Comparison of ENCODE assay signal across 8 cellular contexts in the genomic region with DNA sequence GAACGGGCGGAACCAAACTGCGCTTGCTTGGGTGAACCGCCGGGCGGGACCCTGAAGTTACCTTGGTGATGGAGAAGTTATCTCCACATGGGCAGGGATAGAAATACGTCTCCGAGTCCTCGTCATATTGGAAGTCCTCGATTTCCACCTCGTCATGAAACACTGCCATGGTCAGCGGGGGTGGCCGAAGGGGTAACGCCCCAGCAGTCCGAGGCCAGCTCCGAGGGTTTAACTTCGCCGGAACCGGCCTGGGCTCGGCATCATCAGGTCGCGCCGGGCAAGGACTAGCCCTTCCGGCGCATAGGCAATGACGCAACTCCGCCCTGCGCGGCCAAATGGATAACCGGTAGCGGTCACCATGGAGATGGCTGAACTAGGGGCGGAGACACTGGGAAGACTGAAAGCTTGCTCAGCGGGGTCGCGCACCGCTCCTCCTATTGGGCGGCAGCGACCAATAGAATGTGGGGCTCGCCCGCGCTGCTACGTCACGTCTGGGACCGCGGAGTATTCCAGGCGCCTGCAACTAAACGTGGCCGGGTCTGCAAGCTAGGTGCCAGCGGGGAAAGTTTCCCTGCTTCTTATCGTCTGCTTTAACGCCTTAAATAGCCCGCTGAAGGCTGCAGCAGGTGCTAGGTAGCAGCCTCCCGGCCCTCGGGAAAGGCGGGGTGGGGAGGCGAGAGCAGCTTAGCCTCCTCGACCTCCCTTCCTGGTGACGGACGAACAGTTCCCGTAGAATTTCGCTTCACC. TPM values are rescaled to one million over a fixed set of nuclear protein-coding genes. Genes with fewer than 3 reads are reported as not detected.
DNase-seq lines count a peak whose midpoint lies in the region; ATAC-seq and TF ChIP-seq lines count a peak whose summit lies in the region.

A gene (minus strand): TSS at position 236 of the 747 bp plus-strand sequence. CDS start 67 bp downstream, at position 169.
A gene with protein sequence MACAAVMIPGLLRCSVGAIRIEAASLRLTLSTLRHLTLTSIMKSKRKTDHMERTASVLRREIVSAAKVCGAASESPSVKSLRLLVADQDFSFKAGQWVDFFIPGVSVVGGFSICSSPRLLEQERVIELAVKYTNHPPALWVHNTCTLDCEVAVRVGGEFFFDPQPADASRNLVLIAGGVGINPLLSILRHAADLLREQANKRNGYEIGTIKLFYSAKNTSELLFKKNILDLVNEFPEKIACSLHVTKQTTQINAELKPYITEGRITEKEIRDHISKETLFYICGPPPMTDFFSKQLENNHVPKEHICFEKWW (plus strand): TSS at position 505 of the 747 bp plus-strand sequence. CDS start 5,741 bp downstream, outside the sequence.

- POLR2A ChIA-PET in SK-N-SH (lab: Yijun Ruan, JAX): interaction anchor here (0.8 to 1.9 kb wide), 5 partner anchors 20 to 256 kb away, joined by 3 to 11 read pairs (median 4); a partner anchor contains a TSS

- CTCF ChIA-PET in SK-N-SH (lab: Yijun Ruan, JAX): interaction anchor here (0.8 to 2.9 kb wide), 9 partner anchors 14 to 1063 kb away, joined by 3 to 18 read pairs (median 4); no protein-coding TSS in a partner anchor

- peak in 1 of 2 donors; percentile 36 for TF ChIP-seq POLR2A in suprapubic skin (IDR thresholded peaks at IDR 0.05)

- TF ChIP-seq RAD21 in SK-N-SH (IDR thresholded peaks at IDR 0.05; ENCODE audit: low read length): no peak

- peak within 1 kb of the TSS; percentile 97 for H3K4me3 ChIP-seq in GM06990 (replicated peaks; ENCODE audit: low read depth, low read length)
- H3K4me3 ChIP-seq in SK-N-SH (ENCODE audit: low read depth in 2 of 2, low read length in 1 of 2): peak within 1 kb of the TSS; percentile 83 to 86
- peak within 1 kb of the TSS; percentile 57 for H3K4me3 ChIP-seq in suprapubic skin

- H3K27ac ChIP-seq in SK-N-SH (ENCODE audit: low read depth in 2 of 2, low read length in 1 of 2): peak within 1 kb of the TSS; percentile 83 to 86
- H3K27ac ChIP-seq in suprapubic skin: peak within 1 kb of the TSS; percentile 92

- 1% methylated on average over 40 of the region's 61 CpGs for WGBS in SK-N-SH (ENCODE audit: low lambda C conversion rate)
- under 1% methylated on average over 19 of the region's 61 CpGs for WGBS in suprapubic skin

- peak within 1 kb of the TSS; percentile 92 for H3K4me2 ChIP-seq in SK-N-SH

- H3F3A ChIP-seq in SK-N-SH (replicated peaks; ENCODE audit: insufficient read depth): peaks cover 5% of the 10 kb centered on the region

- peak within 1 kb of the TSS; percentile 93 for H3K9ac ChIP-seq in SK-N-SH

- peak within 1 kb of the TSS; percentile 83 for H2AFZ ChIP-seq in SK-N-SH (ENCODE audit: low read depth)

- H3K36me3 ChIP-seq in GM06990 (ENCODE audit: control insufficient read depth, insufficient read depth, low read length): peaks cover 2% of the 10 kb centered on the region; the same call in 1 of the 2 replicates
- peaks cover 25 to 36% of the 10 kb centered on the region in 2 experiments for H3K36me3 ChIP-seq in SK-N-SH (replicated peaks in 1 of 2; ENCODE audit: control insufficient read depth in 1 of 2, insufficient read depth in 2 of 2, low read length in 1 of 2)
- H3K36me3 ChIP-seq in suprapubic skin: peaks cover 12% of the 10 kb centered on the region

- no peak for TF ChIP-seq CTCF in GM06990 (IDR thresholded peaks at IDR 0.05; ENCODE audit: insufficient read depth, low read length, poor library complexity, severe bottlenecking)
- TF ChIP-seq CTCF in SK-N-SH (IDR thresholded peaks at IDR 0.05): no peak
- peak in 1 of 2 donors; percentile 1 for TF ChIP-seq CTCF in suprapubic skin (IDR thresholded peaks at IDR 0.05)

- peaks cover 75% of the 10 kb centered on the region for H3K79me2 ChIP-seq in SK-N-SH (ENCODE audit: insufficient read depth)

- H3K9me2 ChIP-seq in SK-N-SH: no peaks in the 10 kb centered on the region

- ATAC-seq in HG02571 (IDR thresholded peaks at IDR 0.05; ENCODE audit: unreplicated experiment): peak; percentile 99

- no peaks in the 10 kb centered on the region for H3K9me3 ChIP-seq in SK-N-SH
- H3K9me3 ChIP-seq in suprapubic skin: no peaks in the 10 kb centered on the region

- no peaks in the 10 kb centered on the region for H3K27me3 ChIP-seq in GM06990 (replicated peaks; ENCODE audit: control insufficient read depth, insufficient read depth, low read length)
- H3K27me3 ChIP-seq in SK-N-SH (ENCODE audit: insufficient read depth): no peaks in the 10 kb centered on the region
- H3K27me3 ChIP-seq in suprapubic skin: no peaks in the 10 kb centered on the region

- H3K4me1 ChIP-seq in SK-N-SH (ENCODE audit: control insufficient read depth in 1 of 2, insufficient read depth in 2 of 2, low read depth in 1 of 2, low read length in 1 of 2): peaks cover 5 to 17% of the 10 kb centered on the region in 2 experiments
- H3K4me1 ChIP-seq in suprapubic skin: peaks cover 50% of the 10 kb centered on the region

- DNase-seq in GM06990 (ENCODE audit: extremely low read depth, insufficient read length) (peak; percentile 97), NCI-H1048 (lab: John Stamatoyannopoulos, UW) (peak; percentile 97), SK-N-SH (peak; percentile 93), globus pallidus (ENCODE audit: low spot score) (peak; percentile 99), nucleus accumbens (lab: John Stamatoyannopoulos, UW) (peak; percentile 94 to 99 (median 98)), suprapubic skin (ENCODE audit: low spot score in 2 of 2) (peak; percentile 100)
- peak; percentile 99 for DNase-seq in activated naive CD4-positive, alpha-beta T cell treated with anti-CD3 and anti-CD28 coated beads, Interleukin-2, amount 50 U/mL, for 16 hours

- no peak for TF ChIP-seq EP300 in SK-N-SH (IDR thresholded peaks at IDR 0.05; ENCODE audit: borderline replicate concordance in 1 of 2, low read depth in 1 of 2, low read length in 1 of 2)
- TF ChIP-seq EP300 in suprapubic skin (IDR thresholded peaks at IDR 0.05): no peak

- H4K20me1 ChIP-seq in SK-N-SH (ENCODE audit: insufficient read depth): no peaks in the 10 kb centered on the region

TF ChIP-seq in SK-N-SH, 30 proteins besides CTCF, POLR2A, EP300 and RAD21 (continues in another document):
- TF ChIP-seq NRF1 (IDR thresholded peaks at IDR 0.05; ENCODE audit: low read depth, low read length) (peak; percentile 69), NFIC (IDR thresholded peaks at IDR 0.05; ENCODE audit: borderline replicate concordance) (no peak), GABPA (IDR thresholded peaks at IDR 0.05; ENCODE audit: low read depth) (peak; percentile 98), ELF1 (IDR thresholded peaks at IDR 0.05) (peak; percentile 97), RCOR1 (IDR thresholded peaks at IDR 0.05; ENCODE audit: low read length) (no peak), TCF12 (IDR thresholded peaks at IDR 0.05) (no peak), TEAD4 (IDR thresholded peaks at IDR 0.05; ENCODE audit: borderline replicate concordance, insufficient read depth) (no peak)
- TF ChIP-seq, protein P1, sequence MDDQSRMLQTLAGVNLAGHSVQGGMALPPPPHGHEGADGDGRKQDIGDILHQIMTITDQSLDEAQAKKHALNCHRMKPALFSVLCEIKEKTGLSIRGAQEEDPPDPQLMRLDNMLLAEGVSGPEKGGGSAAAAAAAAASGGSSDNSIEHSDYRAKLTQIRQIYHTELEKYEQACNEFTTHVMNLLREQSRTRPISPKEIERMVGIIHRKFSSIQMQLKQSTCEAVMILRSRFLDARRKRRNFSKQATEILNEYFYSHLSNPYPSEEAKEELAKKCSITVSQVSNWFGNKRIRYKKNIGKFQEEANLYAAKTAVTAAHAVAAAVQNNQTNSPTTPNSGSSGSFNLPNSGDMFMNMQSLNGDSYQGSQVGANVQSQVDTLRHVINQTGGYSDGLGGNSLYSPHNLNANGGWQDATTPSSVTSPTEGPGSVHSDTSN (IDR thresholded peaks at IDR 0.05): peak; percentile 16; the same call in 1 of the 2 replicates
- TF ChIP-seq, protein P2, sequence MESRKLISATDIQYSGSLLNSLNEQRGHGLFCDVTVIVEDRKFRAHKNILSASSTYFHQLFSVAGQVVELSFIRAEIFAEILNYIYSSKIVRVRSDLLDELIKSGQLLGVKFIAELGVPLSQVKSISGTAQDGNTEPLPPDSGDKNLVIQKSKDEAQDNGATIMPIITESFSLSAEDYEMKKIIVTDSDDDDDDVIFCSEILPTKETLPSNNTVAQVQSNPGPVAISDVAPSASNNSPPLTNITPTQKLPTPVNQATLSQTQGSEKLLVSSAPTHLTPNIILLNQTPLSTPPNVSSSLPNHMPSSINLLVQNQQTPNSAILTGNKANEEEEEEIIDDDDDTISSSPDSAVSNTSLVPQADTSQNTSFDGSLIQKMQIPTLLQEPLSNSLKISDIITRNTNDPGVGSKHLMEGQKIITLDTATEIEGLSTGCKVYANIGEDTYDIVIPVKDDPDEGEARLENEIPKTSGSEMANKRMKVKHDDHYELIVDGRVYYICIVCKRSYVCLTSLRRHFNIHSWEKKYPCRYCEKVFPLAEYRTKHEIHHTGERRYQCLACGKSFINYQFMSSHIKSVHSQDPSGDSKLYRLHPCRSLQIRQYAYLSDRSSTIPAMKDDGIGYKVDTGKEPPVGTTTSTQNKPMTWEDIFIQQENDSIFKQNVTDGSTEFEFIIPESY (IDR thresholded peaks at IDR 0.05; ENCODE audit: borderline replicate concordance, low read depth): no peak

RNA-seq across cellular contexts. Expression of the first gene that starts in this region (rescaled TPM):
- 8.5 and 10.8 TPM in 2 replicates for polyA plus RNA-seq in SK-N-SH (2012; rRNA removed)
- polyA plus RNA-seq in SK-N-SH (2012; cell fraction: cytosol; rRNA removed): 14.7 and 16.2 TPM in 2 replicates
- 2.9 and 4.0 TPM in 2 replicates for polyA plus RNA-seq in SK-N-SH (2012; cell fraction: nucleus; rRNA removed)
- total RNA-seq in suprapubic skin: 10 to 100 TPM in 1 of 4 donors, 1 to 10 TPM in 3; 5.5 to 11.5 (median 8.0) TPM

RNA-seq across cellular contexts. Expression of the second gene that starts in this region (rescaled TPM):
- 6.9 and 10.0 TPM in 2 replicates for polyA plus RNA-seq in SK-N-SH (2012; rRNA removed)
- polyA plus RNA-seq in SK-N-SH (2012; cell fraction: cytosol; rRNA removed): 8.4 TPM in 2 replicates
- polyA plus RNA-seq in SK-N-SH (2012; cell fraction: nucleus; rRNA removed): 4.6 and 9.2 TPM in 2 replicates
- 10 to 100 TPM; 10.3 to 17.8 (median 13.3) TPM for total RNA-seq in suprapubic skin

Comparison
In these comparisons a context has a peak if more than half of its experiments do, and no peak if none do; other contexts are left out.
1. Peak in every context shown above with its lines: DNase-seq, ATAC-seq, H3K4me3 ChIP-seq and H3K27ac ChIP-seq.